In the genomic region with DNA sequence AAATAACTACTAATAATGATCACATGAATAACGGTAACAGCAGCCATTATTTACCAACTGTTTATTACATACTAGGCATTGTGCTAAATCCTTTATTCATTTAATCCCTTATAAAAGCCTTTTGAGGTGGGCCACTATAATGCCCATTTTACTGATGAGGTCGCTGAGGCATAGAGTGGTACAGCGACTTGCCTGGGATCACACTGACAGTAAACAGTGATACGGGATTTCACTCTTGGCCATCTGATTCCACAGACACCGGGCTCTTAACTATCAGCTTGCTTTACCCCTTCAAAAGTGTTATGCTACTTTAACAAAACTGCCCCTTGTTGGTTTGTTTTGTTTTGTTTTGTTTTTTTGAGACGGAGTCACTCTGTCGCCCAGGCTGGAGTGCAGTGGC, we compare ENCODE assay signal across 11 cellular contexts. TPM values are rescaled to one million over a fixed set of nuclear protein-coding genes. Genes with fewer than 3 reads are reported as not detected.
DNase-seq lines count a peak whose midpoint lies in the region; ATAC-seq and TF ChIP-seq lines count a peak whose summit lies in the region.
"Had no signal": no experiment of that assay in that cellular context is flagged by ENCODE, and none has a peak within 500 bp of the region (broad histone marks: within the 10 kb centered on the region; RNA-seq: fewer than 3 reads in every experiment).

No MANE protein-coding gene starts in this region.

- H3K9me3 Mint-ChIP-seq in CD4-positive, CD25-positive, alpha-beta regulatory T cell = no peaks in the 10 kb centered on the region
- no peaks in the 10 kb centered on the region for H3K9me3 Mint-ChIP-seq in activated naive CD8-positive, alpha-beta T cell treated with anti-CD3 and anti-CD28 coated beads, Interleukin-2, amount 50 U/mL, for 24 hours
- no peaks in the 10 kb centered on the region for H3K9me3 Mint-ChIP-seq in neural crest cell

- TF ChIP-seq CTCF in neural crest cell (conservative IDR thresholded peaks at IDR 0.05) = no peak

- H3K4me1 Mint-ChIP-seq in CD4-positive, CD25-positive, alpha-beta regulatory T cell = peaks cover 24 to 78% (median 44%) of the 10 kb centered on the region in 4 donors
- H3K4me1 Mint-ChIP-seq in activated naive CD8-positive, alpha-beta T cell treated with anti-CD3 and anti-CD28 coated beads, Interleukin-2, amount 50 U/mL, for 24 hours = peaks cover 68% of the 10 kb centered on the region
- H3K4me1 Mint-ChIP-seq in neural crest cell = peaks cover 15% of the 10 kb centered on the region

- ATAC-seq in CD4-positive, CD25-positive, alpha-beta regulatory T cell (ENCODE audit: low read depth in 2 of 2) = no peak
- no peak for ATAC-seq in activated naive CD8-positive, alpha-beta T cell treated with anti-CD3 and anti-CD28 coated beads, Interleukin-2, amount 50 U/mL, for 24 hours
- ATAC-seq in GM19035 (IDR thresholded peaks at IDR 0.05; ENCODE audit: unreplicated experiment) (no peak), GM21423 (IDR thresholded peaks at IDR 0.05; ENCODE audit: unreplicated experiment) (no peak)
- ATAC-seq: Right ventricle myocardium inferior had no signal

- H3K9me3 ChIP-seq in CD4-positive, CD25-positive, alpha-beta regulatory T cell (ENCODE audit: control insufficient read depth in 2 of 2, low read length in 2 of 2) = no peaks in the 10 kb centered on the region
- H3K9me3 ChIP-seq: right atrium auricular region had no signal

- peaks cover 46% of the 10 kb centered on the region for H3K4me1 ChIP-seq in CD4-positive, CD25-positive, alpha-beta regulatory T cell (ENCODE audit: control insufficient read depth, insufficient read depth, low read length, poor library complexity, severe bottlenecking)

- DNase-seq in CD4-positive, CD25-positive, alpha-beta regulatory T cell = no peak
- DNase-seq in Jurkat, Clone E6-1 (ENCODE audit: low read depth, low spot score) = no peak
- no peak for DNase-seq in activated naive CD8-positive, alpha-beta T cell treated with anti-CD3 and anti-CD28 coated beads, Interleukin-2, amount 50 U/mL, for 24 hours
- DNase-seq in neural crest cell (ENCODE audit: low read depth, low spot score) (no peak), NCI-H187 treated with DMSO at 0.1 percent for 48 hours (lab: John Stamatoyannopoulos, UW) (no peak), AG08395 (ENCODE audit: low spot score) (no peak)

- peak overlapping the region; percentile 70 for H3K4me3 ChIP-seq in CD4-positive, CD25-positive, alpha-beta regulatory T cell (ENCODE audit: low read depth, low read length)
- H3K4me3 ChIP-seq in Jurkat, Clone E6-1 (ENCODE audit: low read length) = peak overlapping the region; percentile 44
- H3K4me3 ChIP-seq: lung, right atrium auricular region had no signal

- H3K4me3 Mint-ChIP-seq in CD4-positive, CD25-positive, alpha-beta regulatory T cell = peak overlapping the region; percentile 77 to 93 (median 84)
- peak overlapping the region; percentile 62 for H3K4me3 Mint-ChIP-seq in activated naive CD8-positive, alpha-beta T cell treated with anti-CD3 and anti-CD28 coated beads, Interleukin-2, amount 50 U/mL, for 24 hours
- peak overlapping the region; percentile 84 for H3K4me3 Mint-ChIP-seq in neural crest cell

- H3K36me3 ChIP-seq in CD4-positive, CD25-positive, alpha-beta regulatory T cell (ENCODE audit: control insufficient read depth, insufficient read depth, low read length) = no peaks in the 10 kb centered on the region
- H3K36me3 ChIP-seq: right atrium auricular region had no signal

- H3K36me3 Mint-ChIP-seq in CD4-positive, CD25-positive, alpha-beta regulatory T cell = peaks cover 3% of the 10 kb centered on the region
- peaks cover 10% of the 10 kb centered on the region for H3K36me3 Mint-ChIP-seq in activated naive CD8-positive, alpha-beta T cell treated with anti-CD3 and anti-CD28 coated beads, Interleukin-2, amount 50 U/mL, for 24 hours (ENCODE audit: low read depth)
- no peaks in the 10 kb centered on the region for H3K36me3 Mint-ChIP-seq in neural crest cell (ENCODE audit: low read depth)

- no peaks in the 10 kb centered on the region for H3K27me3 ChIP-seq in CD4-positive, CD25-positive, alpha-beta regulatory T cell (ENCODE audit: control insufficient read depth, insufficient read depth, low read length)
- H3K27me3 ChIP-seq: right atrium auricular region had no signal

- peak overlapping the region; percentile 96 to 99 (median 97) for H3K27ac Mint-ChIP-seq in CD4-positive, CD25-positive, alpha-beta regulatory T cell
- H3K27ac Mint-ChIP-seq in activated naive CD8-positive, alpha-beta T cell treated with anti-CD3 and anti-CD28 coated beads, Interleukin-2, amount 50 U/mL, for 24 hours = peak overlapping the region; percentile 85
- no peak overlapping the region for H3K27ac Mint-ChIP-seq in neural crest cell (ENCODE audit: unreplicated experiment)

- H3K27ac ChIP-seq in CD4-positive, CD25-positive, alpha-beta regulatory T cell (ENCODE audit: insufficient read depth, low read length, poor library complexity, severe bottlenecking) = peak overlapping the region; percentile 98
- H3K27ac ChIP-seq: right atrium auricular region had no signal

- H3K27me3 Mint-ChIP-seq in CD4-positive, CD25-positive, alpha-beta regulatory T cell = no peaks in the 10 kb centered on the region
- H3K27me3 Mint-ChIP-seq in activated naive CD8-positive, alpha-beta T cell treated with anti-CD3 and anti-CD28 coated beads, Interleukin-2, amount 50 U/mL, for 24 hours = no peaks in the 10 kb centered on the region
- H3K27me3 Mint-ChIP-seq in neural crest cell (ENCODE audit: low read depth) = no peaks in the 10 kb centered on the region

RNA-seq across cellular contexts. Expression of gene RAB22A, which starts 2.2 kb away (rescaled TPM):
- 21.9 TPM for total RNA-seq in CD4-positive, CD25-positive, alpha-beta regulatory T cell
- 10 to 100 TPM; 11.3 to 13.2 (median 12.5) TPM for polyA plus RNA-seq in CD4-positive, CD25-positive, alpha-beta regulatory T cell
- 4.0 TPM for polyA plus RNA-seq in Jurkat, Clone E6-1 (2012; ENCODE audit: insufficient read depth, insufficient read length)
- total RNA-seq in neural crest cell = 15.5 and 16.1 TPM in 2 replicates
